ENCODE assay signal across 19 cellular contexts in the genomic region with DNA sequence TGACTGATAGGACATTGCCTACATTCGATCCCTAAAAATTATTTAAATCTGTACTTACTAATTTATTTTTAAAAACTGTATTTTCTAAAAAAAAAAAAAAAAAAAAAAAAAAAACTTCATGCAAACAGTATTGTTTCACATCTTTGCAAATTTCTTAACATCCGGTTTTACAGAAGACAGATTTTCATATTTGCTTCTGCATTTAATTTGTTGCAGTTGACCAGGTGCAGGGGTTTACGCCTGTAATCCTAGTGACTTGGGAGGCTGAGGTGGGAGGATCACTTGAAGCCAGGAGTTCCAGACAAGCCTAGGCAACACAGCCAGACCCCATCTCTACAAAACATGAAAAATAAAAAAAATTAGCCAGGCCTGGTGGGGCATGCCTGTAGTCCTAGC. TPM values are rescaled to one million over a fixed set of nuclear protein-coding genes. Genes with fewer than 3 reads are reported as not detected.
DNase-seq lines count a peak whose midpoint lies in the region; ATAC-seq, FAIRE-seq and TF ChIP-seq lines count a peak whose summit lies in the region.
"Had no signal": no experiment of that assay in that cellular context is flagged by ENCODE, and none has a peak within 500 bp of the region (broad histone marks: within the 10 kb centered on the region; RNA-seq: fewer than 3 reads in every experiment).

No MANE protein-coding gene starts in this region.

- DNase-seq in GM19239 (ENCODE audit: insufficient read length, low spot score) (no peak), OCI-LY7 (ENCODE audit: low spot score) (peak; percentile 56), H1 (ENCODE audit: low read depth in 1 of 2, low spot score in 2 of 2) (no peak), trophoblast cell (no peak), left ventricle myocardium inferior (no peak), dorsolateral prefrontal cortex (no peak), left colon (no peak), osteoblast (ENCODE audit: insufficient read length, low spot score, missing footprints) (no peak)
- DNase-seq: DMS153, GM23248, HFFc6, Kasumi-1, NCI-H1417, NCI-H1930, NCI-H2171, NCI-H82, SIG-M5 had no signal

- FAIRE-seq in GM19239 (lab: Jason Lieb, UNC) = peak; percentile 48
- no peak for FAIRE-seq in H1 (lab: Jason Lieb, UNC)
- FAIRE-seq: HepG2 had no signal

- peak overlapping the region; percentile 93; the same call in 1 of the 2 replicates for H2BK20ac ChIP-seq in H1 (ENCODE audit: low read length)

- H3K4me2 ChIP-seq in OCI-LY7 (ENCODE audit: low read length) (peak overlapping the region; percentile 29; the same call in 1 of the 2 replicates), H1 (ENCODE audit: insufficient read depth in 1 of 2, low read depth in 2 of 2, low read length in 2 of 2) (peak overlapping the region in 1 of 2 experiments; percentile 54; a peak in 1 of 4 replicates), trophoblast cell (ENCODE audit: low read length) (no peak overlapping the region), osteoblast (ENCODE audit: insufficient read depth, low read length) (no peak overlapping the region)
- H3K4me2 ChIP-seq: BLaER1 treated with 17β-estradiol and CSF1 and Interleukin-3, amounts not matched to agents 10 nM and 100 nM had no signal

- H3K23ac ChIP-seq in H1 (ENCODE audit: insufficient read length) (no peak overlapping the region), trophoblast cell (ENCODE audit: low read length) (no peak overlapping the region)

- H3K9me3 ChIP-seq in OCI-LY7 (ENCODE audit: low read length) (no peaks in the 10 kb centered on the region), H1 (ENCODE audit: insufficient read depth in 2 of 2, low read depth in 1 of 2, low read length in 1 of 2) (no peaks in the 10 kb centered on the region), trophoblast cell (ENCODE audit: insufficient read depth, low read depth, low read length) (no peaks in the 10 kb centered on the region), left ventricle myocardium inferior (replicated peaks) (no peaks in the 10 kb centered on the region), osteoblast (ENCODE audit: low read depth, low read length) (no peaks in the 10 kb centered on the region)

- POLR2A ChIA-PET in OCI-LY7 (lab: Charles Lee) = interaction anchor here (0.6 to 1.9 kb wide), 13 partner anchors 9 to 757 kb away, joined by 3 to 10 read pairs (median 5); no protein-coding TSS in a partner anchor
- POLR2A ChIA-PET in H1 (lab: Charles Lee; ENCODE audit: partially characterized antibody) = interaction anchor here (2.2 kb wide), 2 partner anchors 13 to 21 kb away, joined by 6 read pairs; no protein-coding TSS in a partner anchor

- no peak overlapping the region for H3K14ac ChIP-seq in H1 (ENCODE audit: insufficient read length)
- H3K14ac ChIP-seq in trophoblast cell (ENCODE audit: low read length) = no peak overlapping the region

- no peaks in the 10 kb centered on the region for H3K79me1 ChIP-seq in H1 (ENCODE audit: low read depth, low read length)
- H3K79me1 ChIP-seq in trophoblast cell (ENCODE audit: low read length) = peaks cover 6% of the 10 kb centered on the region

- H3K79me2 ChIP-seq in OCI-LY7 (ENCODE audit: insufficient read depth, low read depth, low read length) (no peaks in the 10 kb centered on the region), H1 (ENCODE audit: control insufficient read depth in 1 of 2, insufficient read depth in 2 of 2, low read length in 2 of 2) (no peaks in the 10 kb centered on the region), trophoblast cell (ENCODE audit: control insufficient read depth, insufficient read depth, low read length, poor library complexity) (no peaks in the 10 kb centered on the region), osteoblast (ENCODE audit: insufficient read depth, low read length) (no peaks in the 10 kb centered on the region)

- H3K27me3 ChIP-seq in H1 (replicated peaks in 1 of 4; ENCODE audit: control insufficient read depth in 3 of 4, extremely low read depth in 1 of 4, insufficient read depth in 3 of 4, low read length in 3 of 4) (no peaks in the 10 kb centered on the region), trophoblast cell (ENCODE audit: insufficient read depth, low read length) (no peaks in the 10 kb centered on the region), left ventricle myocardium inferior (ENCODE audit: low read depth) (no peaks in the 10 kb centered on the region), dorsolateral prefrontal cortex (no peaks in the 10 kb centered on the region), osteoblast (ENCODE audit: insufficient read depth, low read length) (no peaks in the 10 kb centered on the region)

- H4K20me1 ChIP-seq in OCI-LY7 (ENCODE audit: insufficient read depth, low read length) (no peaks in the 10 kb centered on the region), H1 (replicated peaks in 1 of 2; ENCODE audit: control insufficient read depth in 1 of 2, insufficient read depth in 2 of 2, low read length in 2 of 2) (no peaks in the 10 kb centered on the region), osteoblast (ENCODE audit: insufficient read depth, low read length) (no peaks in the 10 kb centered on the region)

- WGBS in H1 (ENCODE audit: extremely low coverage in 1 of 2, insufficient coverage in 1 of 2, insufficient read length in 1 of 2, insufficient replicate concordance in 2 of 2, low coverage in 1 of 2, low lambda C conversion rate in 2 of 2, missing lambda C conversion rate in 1 of 2), 2 experiments = 72% methylated on average over 3 of the region's 3 CpGs; no CpG with 5 or more reads in 1 of the 2 experiments
- WGBS in trophoblast cell (ENCODE audit: extremely low coverage, insufficient coverage, insufficient read length) = no CpG with 5 or more reads among the region's 3 CpGs

- no peak overlapping the region for H2AFZ ChIP-seq in OCI-LY7 (ENCODE audit: low read length)
- H2AFZ ChIP-seq in H1 (ENCODE audit: low read length) = no peak overlapping the region
- no peak overlapping the region for H2AFZ ChIP-seq in trophoblast cell (ENCODE audit: insufficient read depth, low read length, poor library complexity)
- H2AFZ ChIP-seq in osteoblast (ENCODE audit: low read length) = no peak overlapping the region
- H2AFZ ChIP-seq: GM23248 had no signal

- H4K12ac ChIP-seq in trophoblast cell (ENCODE audit: low read depth, low read length) = no peak overlapping the region

- H2AK5ac ChIP-seq in H1 (ENCODE audit: low read depth, low read length) (peak overlapping the region; percentile 43; the same call in 1 of the 2 replicates), trophoblast cell (ENCODE audit: low read length) (no peak overlapping the region)

- H4K8ac ChIP-seq in H1 (ENCODE audit: extremely low read depth, insufficient read depth, low read length) (no peak overlapping the region; the same call in 1 of the 2 replicates), trophoblast cell (ENCODE audit: low read depth, low read length) (no peak overlapping the region)

- no peak for ATAC-seq in left colon
- ATAC-seq: HepG2 had no signal

- H3K9me2 ChIP-seq in OCI-LY7 (ENCODE audit: insufficient read depth, low read length) = no peaks in the 10 kb centered on the region

- H3K9ac ChIP-seq in H1 (replicated peaks in 1 of 4; ENCODE audit: extremely low read depth in 1 of 4, low read depth in 3 of 4, low read length in 3 of 4) (no peak overlapping the region), trophoblast cell (ENCODE audit: low read length) (no peak overlapping the region)
- H3K9ac ChIP-seq: BLaER1 treated with 17β-estradiol and CSF1 and Interleukin-3, amounts not matched to agents 10 nM and 100 nM; GM23248 had no signal

- no peak for TF ChIP-seq RAD21 in H1 (IDR thresholded peaks at IDR 0.05 in 1 of 2, conservative IDR thresholded peaks at IDR 0.05 in 1 of 2; ENCODE audit: low read depth in 2 of 2, low read length in 2 of 2)

- H3K36me3 ChIP-seq in OCI-LY7 (ENCODE audit: insufficient read depth, low read length) (peaks cover 11% of the 10 kb centered on the region; the same call in 1 of the 2 replicates), H1 (ENCODE audit: control insufficient read depth in 2 of 4, insufficient read depth in 4 of 4, low read length in 3 of 4) (no peaks in the 10 kb centered on the region), trophoblast cell (ENCODE audit: control insufficient read depth in 1 of 2, insufficient read depth in 2 of 2, low read length in 2 of 2) (no peaks in the 10 kb centered on the region), left ventricle myocardium inferior (no peaks in the 10 kb centered on the region), osteoblast (ENCODE audit: insufficient read depth, low read length) (no peaks in the 10 kb centered on the region)

- peak overlapping the region; percentile 81 for H2BK12ac ChIP-seq in H1 (ENCODE audit: low read depth, low read length)
- H2BK12ac ChIP-seq in trophoblast cell (ENCODE audit: low read length) = peak overlapping the region; percentile 75

- peak overlapping the region; percentile 70 for H4K5ac ChIP-seq in H1 (ENCODE audit: insufficient read length, low read depth, low read length)

- TF ChIP-seq CTCF in OCI-LY7 (conservative IDR thresholded peaks at IDR 0.05; ENCODE audit: low read length) = no peak
- no peak for TF ChIP-seq CTCF in H1 (IDR thresholded peaks at IDR 0.05; ENCODE audit: control extremely low read depth in 1 of 3, insufficient read depth in 1 of 3, low read depth in 1 of 3, low read length in 3 of 3)
- no peak for TF ChIP-seq CTCF in left ventricle myocardium inferior (IDR thresholded peaks at IDR 0.05; ENCODE audit: borderline replicate concordance)
- TF ChIP-seq CTCF in dorsolateral prefrontal cortex (IDR thresholded peaks at IDR 0.05 in 54 of 56, conservative IDR thresholded peaks at IDR 0.05 in 2 of 56; ENCODE audit: low read depth in 1 of 56, partially characterized antibody in 56 of 56) = no peak
- TF ChIP-seq CTCF in osteoblast (IDR thresholded peaks at IDR 0.05; ENCODE audit: extremely low read depth, low read depth, low read length) = no peak

- H2BK120ac ChIP-seq in H1 (replicated peaks; ENCODE audit: low read depth, low read length) (no peak overlapping the region), trophoblast cell (ENCODE audit: insufficient read depth, low read length, poor library complexity) (peak overlapping the region; percentile 71)

- H3K27ac ChIP-seq in OCI-LY7 (ENCODE audit: low read depth, low read length, poor library complexity, severe bottlenecking) = no peak overlapping the region
- H3K27ac ChIP-seq in H1 (ENCODE audit: low read depth, low read length) = no peak overlapping the region
- no peak overlapping the region for H3K27ac ChIP-seq in trophoblast cell (ENCODE audit: low read depth, low read length)
- H3K27ac ChIP-seq in left ventricle myocardium inferior (replicated peaks) = no peak overlapping the region
- H3K27ac ChIP-seq in dorsolateral prefrontal cortex = no peak overlapping the region
- H3K27ac ChIP-seq in osteoblast (ENCODE audit: low read depth, low read length) = no peak overlapping the region
- H3K27ac ChIP-seq: BLaER1 treated with 17β-estradiol and CSF1 and Interleukin-3, amounts not matched to agents 10 nM and 100 nM; GM23248 had no signal

- H3K4me1 ChIP-seq in OCI-LY7 (ENCODE audit: insufficient read depth, low read length, poor library complexity, severe bottlenecking) (peaks cover 42% of the 10 kb centered on the region), H1 (replicated peaks in 1 of 4; ENCODE audit: control insufficient read depth in 3 of 4, insufficient read depth in 4 of 4, low read length in 3 of 4) (peaks cover 3 to 14% (median 12%) of the 10 kb centered on the region in 4 experiments), trophoblast cell (ENCODE audit: control insufficient read depth in 1 of 2, insufficient read depth in 2 of 2, low read length in 2 of 2) (peaks cover 3 to 6% of the 10 kb centered on the region in 2 experiments), left ventricle myocardium inferior (peaks cover 12% of the 10 kb centered on the region), osteoblast (ENCODE audit: insufficient read depth, low read length) (no peaks in the 10 kb centered on the region)

- H3K4ac ChIP-seq in H1 (replicated peaks; ENCODE audit: insufficient read length, low read depth, low read length) (peak overlapping the region; percentile 62), trophoblast cell (ENCODE audit: low read depth, low read length) (no peak overlapping the region)

- intact Hi-C loops in OCI-LY7 (cut with micrococcal nuclease; ENCODE audit: unreplicated experiment) = no loop called here
- intact Hi-C loops in left ventricle myocardium inferior (cut with micrococcal nuclease) = no loop called here
- intact Hi-C loops in dorsolateral prefrontal cortex (cut with DNase I) = no loop called here
- intact Hi-C loops in left colon (cut with DNase I, micrococcal nuclease) = no loop called here

- CTCF ChIA-PET in OCI-LY7 (lab: Charles Lee; ENCODE audit: unreplicated experiment) = no interaction called here
- CTCF ChIA-PET in H1 (lab: Charles Lee; ENCODE audit: partially characterized antibody) = interaction anchor here (0.6 to 3.3 kb wide), 3 partner anchors 29 to 415 kb away, joined by 4 to 12 read pairs (median 7); no protein-coding TSS in a partner anchor

- peak overlapping the region; percentile 84; the same call in 1 of the 2 replicates for H2BK5ac ChIP-seq in H1 (ENCODE audit: low read depth, low read length)
- H2BK5ac ChIP-seq in trophoblast cell (ENCODE audit: low read depth, low read length, poor library complexity) = no peak overlapping the region

- H3K56ac ChIP-seq in H1 (replicated peaks; ENCODE audit: insufficient read length, low read depth, low read length) = no peak overlapping the region

- H3K4me3 ChIP-seq in OCI-LY7 (ENCODE audit: low read depth, low read length, poor library complexity, severe bottlenecking) (peak overlapping the region; percentile 25), H1 (ENCODE audit: extremely low read depth in 1 of 4, insufficient read depth in 2 of 4, low read depth in 3 of 4, low read length in 4 of 4) (no peak overlapping the region), trophoblast cell (ENCODE audit: low read depth, low read length) (no peak overlapping the region), left ventricle myocardium inferior (no peak overlapping the region), dorsolateral prefrontal cortex (no peak overlapping the region), osteoblast (ENCODE audit: insufficient read depth, low read length) (no peak overlapping the region)
- H3K4me3 ChIP-seq: BLaER1 treated with 17β-estradiol and CSF1 and Interleukin-3, amounts not matched to agents 10 nM and 100 nM; GM23248 had no signal

- BruUV-seq in OCI-LY7 (replicated peaks; lab: Mats Ljungman, UMichigan) = no TSS peak

- H3K23me2 ChIP-seq in H1 (ENCODE audit: low read depth, low read length) = no peaks in the 10 kb centered on the region; the same call in 1 of the 2 replicates

- H2BK15ac ChIP-seq in H1 (ENCODE audit: low read length) = no peak overlapping the region

- TF ChIP-seq POLR2A in H1 (IDR thresholded peaks at IDR 0.05; ENCODE audit: control extremely low read depth in 1 of 2, low read depth in 2 of 2, low read length in 2 of 2) = no peak

- no peak for TF ChIP-seq EP300 in H1 (IDR thresholded peaks at IDR 0.05; ENCODE audit: borderline replicate concordance in 1 of 2, low read depth in 2 of 2, low read length in 2 of 2)

- H3K18ac ChIP-seq in H1 (ENCODE audit: extremely low read depth, low read length) = peak overlapping the region; percentile 76; the same call in 1 of the 2 replicates
- H3K18ac ChIP-seq in trophoblast cell (ENCODE audit: low read length) = no peak overlapping the region

- H4K91ac ChIP-seq in H1 (replicated peaks; ENCODE audit: insufficient read length, low read length) (peak overlapping the region; percentile 71), trophoblast cell (ENCODE audit: low read depth, low read length) (no peak overlapping the region)

RNA-seq across cellular contexts. Expression of gene NFKBIZ, which starts 6.4 kb away (rescaled TPM):
- total RNA-seq in OCI-LY7 (2014; rRNA removed; shearing (Covaris generic)) = 11.8 and 14.1 TPM in 2 replicates
- total RNA-seq in OCI-LY7 (2022) (26.6 and 33.3 TPM in 2 replicates), left ventricle myocardium inferior (15.0 TPM), dorsolateral prefrontal cortex (10 to 100 TPM in 104 of 120 experiments, 1 to 10 TPM in 16; 4.6 to 36.6 (median 15.2) TPM), left colon (100 to 1,000 TPM in 1 of 2 donors, 10 to 100 TPM in 1; 86.5 to 170 TPM), osteoblast (51.9 and 55.0 TPM in 2 replicates)
- 24.5 TPM in 2 replicates for total RNA-seq in H1 (2021; fragmentation: NEBNext Ultra II Directional; extraction: Animal tissue kit (Norgen Biotek cat#: 25700))
- polyA plus RNA-seq in H1 (2011; rRNA removed) = 7.2 and 7.6 TPM in 2 replicates
- polyA plus RNA-seq in H1 (2011; cell fraction: cytosol; rRNA removed) = 11.7 TPM
- polyA plus RNA-seq in H1 (2011; cell fraction: nucleus; rRNA removed) = 28.2 TPM
- polyA plus RNA-seq in H1 (2012, experiment 1 of 2) = 6.3 to 9.7 TPM (median 9.1 TPM) in 4 replicates
- 0.87 TPM for polyA plus RNA-seq in H1 (2012, experiment 2 of 2)
- polyA plus RNA-seq in H1 (2013, experiment 1 of 2) = 14.6 TPM
- polyA plus RNA-seq in H1 (2013, experiment 2 of 2) = 13.6 TPM
- polyA minus RNA-seq in H1 (2011; rRNA and poly(A)+ RNA removed) = 28.3 and 29.0 TPM in 2 replicates
- 11.5 TPM for polyA minus RNA-seq in H1 (2011; cell fraction: cytosol; rRNA and poly(A)+ RNA removed)
- 77.8 TPM for polyA minus RNA-seq in H1 (2011; cell fraction: nucleus; rRNA and poly(A)+ RNA removed)
- 5.7 and 6.0 TPM in 2 replicates for polyA plus RNA-seq in trophoblast cell (2013)
